In the genomic region with DNA sequence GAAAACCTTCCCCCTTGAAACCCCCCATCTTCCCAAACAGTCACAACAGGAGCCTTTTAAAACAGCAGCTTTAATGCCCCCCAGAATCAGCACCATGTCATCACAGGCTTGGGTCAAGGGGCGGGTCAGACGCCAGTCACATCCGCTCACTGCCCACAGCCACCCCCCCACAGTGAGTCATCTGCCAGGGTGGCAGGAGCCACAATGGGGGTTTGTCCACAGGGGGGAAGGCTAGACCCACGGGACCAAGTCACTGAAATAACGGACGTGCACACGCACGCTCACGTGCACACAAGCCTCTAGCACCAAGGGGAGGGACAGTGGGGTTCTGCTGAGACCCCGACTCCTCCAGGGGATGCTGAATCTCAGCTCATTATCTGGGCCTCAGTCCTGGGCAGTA, we compare ENCODE assay signal across 8 cellular contexts. TPM values are rescaled to one million over a fixed set of nuclear protein-coding genes. Genes with fewer than 3 reads are reported as not detected.
DNase-seq lines count a peak whose midpoint lies in the region; ATAC-seq, FAIRE-seq and TF ChIP-seq lines count a peak whose summit lies in the region.

No MANE protein-coding gene starts in this region.

- no peak overlapping the region for H3K4me3 Mint-ChIP-seq in CD8-positive, alpha-beta memory T cell
- no peak overlapping the region for H3K4me3 Mint-ChIP-seq in nephron

- H3K27me3 ChIP-seq in CD8-positive, alpha-beta memory T cell (ENCODE audit: insufficient read depth, low read length, poor library complexity, severe bottlenecking) = no peaks in the 10 kb centered on the region
- H3K27me3 ChIP-seq in bronchial epithelial cell (ENCODE audit: control insufficient read depth, insufficient read depth, low read length) = no peaks in the 10 kb centered on the region

- TF ChIP-seq CTCF in bronchial epithelial cell (IDR thresholded peaks at IDR 0.05; ENCODE audit: insufficient read depth, low read length, severe bottlenecking) = no peak
- TF ChIP-seq CTCF in nephron (IDR thresholded peaks at IDR 0.05; ENCODE audit: unreplicated experiment in 3 of 3) = no peak
- no peak for TF ChIP-seq CTCF in GM10266 (IDR thresholded peaks at IDR 0.05; ENCODE audit: control insufficient read depth, insufficient read depth, low read depth, missing control alignments)

- H3K9me3 ChIP-seq in CD8-positive, alpha-beta memory T cell (ENCODE audit: low read length) = no peaks in the 10 kb centered on the region

- CTCF ChIA-PET in CD8-positive, alpha-beta memory T cell (lab: Charles Lee) = interaction anchor here (2.1 kb wide), 1 partner anchor 163 kb away, joined by 7 read pairs; no protein-coding TSS in a partner anchor

- no peak overlapping the region for H3K27ac ChIP-seq in CD8-positive, alpha-beta memory T cell (ENCODE audit: low read depth, low read length)

- H3K4me1 Mint-ChIP-seq in CD8-positive, alpha-beta memory T cell = peaks cover 4 to 6% (median 5%) of the 10 kb centered on the region in 3 donors
- H3K4me1 Mint-ChIP-seq in nephron = peaks cover 48% of the 10 kb centered on the region

- H3K4me3 ChIP-seq in CD8-positive, alpha-beta memory T cell (ENCODE audit: low read length) = no peak overlapping the region
- no peak overlapping the region for H3K4me3 ChIP-seq in bronchial epithelial cell (ENCODE audit: low read depth, low read length)

- H3K9me3 Mint-ChIP-seq in CD8-positive, alpha-beta memory T cell = no peaks in the 10 kb centered on the region
- no peaks in the 10 kb centered on the region for H3K9me3 Mint-ChIP-seq in nephron

- ATAC-seq in GM21360 (IDR thresholded peaks at IDR 0.05; ENCODE audit: unreplicated experiment) (no peak), esophagus mucosa (no peak), HG03439 (IDR thresholded peaks at IDR 0.05; ENCODE audit: unreplicated experiment) (no peak)

- H3K36me3 ChIP-seq in CD8-positive, alpha-beta memory T cell (ENCODE audit: insufficient read depth, low read length) = no peaks in the 10 kb centered on the region
- peaks cover 40% of the 10 kb centered on the region for H3K36me3 ChIP-seq in bronchial epithelial cell (ENCODE audit: control insufficient read depth, insufficient read depth, low read length)

- H3K36me3 Mint-ChIP-seq in CD8-positive, alpha-beta memory T cell = no peaks in the 10 kb centered on the region
- no peaks in the 10 kb centered on the region for H3K36me3 Mint-ChIP-seq in nephron (ENCODE audit: low read depth)

- POLR2A ChIA-PET in CD8-positive, alpha-beta memory T cell (lab: Charles Lee) = no interaction called here

- no peak for FAIRE-seq in bronchial epithelial cell (lab: Jason Lieb, UNC)

- H3K4me1 ChIP-seq in CD8-positive, alpha-beta memory T cell (ENCODE audit: insufficient read depth, low read length) = no peaks in the 10 kb centered on the region

- peak in 3 of 5 donors; percentile 28 to 59 (median 45) for DNase-seq in CD8-positive, alpha-beta memory T cell
- DNase-seq in NCI-H460 (ENCODE audit: extremely low read depth, low read depth) (peak; percentile 8), bronchial epithelial cell (ENCODE audit: low read depth) (peak; percentile 56), GM10266 (ENCODE audit: extremely low spot score) (no peak)

- peaks cover 0 to 6% of the 10 kb centered on the region in 2 donors for H3K27me3 Mint-ChIP-seq in CD8-positive, alpha-beta memory T cell
- peaks cover 4% of the 10 kb centered on the region for H3K27me3 Mint-ChIP-seq in nephron (ENCODE audit: low read depth)

- no peak overlapping the region for H3K27ac Mint-ChIP-seq in CD8-positive, alpha-beta memory T cell
- H3K27ac Mint-ChIP-seq in nephron = peak overlapping the region; percentile 15 to 52 (median 21)

RNA-seq across cellular contexts. Expression of gene UCN2, which starts 0.4 kb away (rescaled TPM):
- total RNA-seq in CD8-positive, alpha-beta memory T cell = not detected
- polyA plus RNA-seq in CD8-positive, alpha-beta memory T cell = not detected
- not detected in 2 replicates for total RNA-seq in NCI-H460 (2014; rRNA removed; shearing (Covaris generic))
- polyA plus RNA-seq in NCI-H460 (2014; cell fraction: nucleus; rRNA removed) = 1.0 TPM in 1 of 2 replicates, not detected in the other
- total RNA-seq in bronchial epithelial cell (9.6 and 12.9 TPM in 2 replicates), esophagus mucosa (2.2 TPM)

RNA-seq across cellular contexts. Expression of gene PFKFB4, which starts 7.4 kb away (rescaled TPM):
- total RNA-seq in CD8-positive, alpha-beta memory T cell = 1 to 10 TPM; 1.8 to 2.2 TPM
- 1.3 TPM for polyA plus RNA-seq in CD8-positive, alpha-beta memory T cell
- 5.7 and 6.8 TPM in 2 replicates for total RNA-seq in NCI-H460 (2014; rRNA removed; shearing (Covaris generic))
- polyA plus RNA-seq in NCI-H460 (2014; cell fraction: nucleus; rRNA removed) = 4.1 and 8.9 TPM in 2 replicates
- total RNA-seq in bronchial epithelial cell (18.2 and 20.2 TPM in 2 replicates), esophagus mucosa (8.3 TPM)

RNA-seq across cellular contexts. Expression of gene COL7A1, which starts 31.1 kb away (rescaled TPM):
- total RNA-seq in CD8-positive, alpha-beta memory T cell = under 1 TPM; 0.59 to 0.93 TPM
- polyA plus RNA-seq in CD8-positive, alpha-beta memory T cell = not detected
- total RNA-seq in NCI-H460 (2014; rRNA removed; shearing (Covaris generic)) = 0.63 and 4.2 TPM in 2 replicates
- polyA plus RNA-seq in NCI-H460 (2014; cell fraction: nucleus; rRNA removed) = 10.4 and 16.6 TPM in 2 replicates
- total RNA-seq in bronchial epithelial cell (147 and 173 TPM in 2 replicates), esophagus mucosa (86.4 TPM)

RNA-seq across cellular contexts. Expression of gene UQCRC1, which starts 45.4 kb away (rescaled TPM):
- total RNA-seq in CD8-positive, alpha-beta memory T cell = 100 to 1,000 TPM; 244 to 245 TPM
- 172 TPM for polyA plus RNA-seq in CD8-positive, alpha-beta memory T cell
- total RNA-seq in NCI-H460 (2014; rRNA removed; shearing (Covaris generic)) = 193 and 196 TPM in 2 replicates
- polyA plus RNA-seq in NCI-H460 (2014; cell fraction: nucleus; rRNA removed) = 225 and 338 TPM in 2 replicates
- total RNA-seq in bronchial epithelial cell = 473 and 946 TPM in 2 replicates
- total RNA-seq in esophagus mucosa = 258 TPM

RNA-seq across cellular contexts. Expression of gene TMEM89, which starts 57.5 kb away (rescaled TPM):
- not detected for total RNA-seq in CD8-positive, alpha-beta memory T cell
- polyA plus RNA-seq in CD8-positive, alpha-beta memory T cell = not detected
- total RNA-seq in NCI-H460 (2014; rRNA removed; shearing (Covaris generic)) = not detected in 2 replicates
- not detected in 2 replicates for polyA plus RNA-seq in NCI-H460 (2014; cell fraction: nucleus; rRNA removed)
- total RNA-seq in bronchial epithelial cell (not detected in 2 replicates), esophagus mucosa (not detected)

Comparison
In these comparisons a context has a peak if more than half of its experiments do, and no peak if none do; other contexts are left out.
1. H3K27ac Mint-ChIP-seq: peak in nephron (3 of 3); none in CD8-positive, alpha-beta memory T cell (0 of 8).
2. RNA of gene COL7A1, which starts 31.1 kb away (total RNA-seq): 147 to 173 TPM in bronchial epithelial cell and 86.4 TPM in esophagus mucosa (single experiment); 0.63 to 4.2 TPM in NCI-H460 and 0.59 to 0.93 TPM in CD8-positive, alpha-beta memory T cell; every median in the first group is over 10 times any median in the second.